Comparison of ENCODE assay signal across 8 cellular contexts in genomic region chr6:79777713-79778579, GRCh38.
A peak's percentile ranks its signal among the peaks of the same experiment; 100 is the strongest.
DNase-seq lines count a peak whose midpoint lies in the region; ATAC-seq and TF ChIP-seq lines count a peak whose summit lies in the region.

No MANE protein-coding gene starts in this region.

- peak overlapping the region; percentile 30 for H3K4me3 ChIP-seq in HL-60 (replicated peaks; ENCODE audit: insufficient read depth, low read length)
- H3K4me3 ChIP-seq in neuron (ENCODE audit: low read length), result peak overlapping the region; percentile 21

- ATAC-seq in foreskin keratinocyte, result peak; percentile 86
- ATAC-seq in stimulated activated naive CD8-positive, alpha-beta T cell treated with anti-CD3 and anti-CD28 coated beads, Interleukin-15, amount 100 ng/mL, for 72 hours, result peak; percentile 70

- H3K9me3 ChIP-seq in neuron (ENCODE audit: low read length), result no peaks in the 10 kb centered on the region

- in situ Hi-C loops in Caki2 (cut with HindIII; ENCODE audit: low pct_unique_long_range_greater_than_20kb, low sequenced_read_pairs), result no loop called here

- DNase-seq in Caki2 (ENCODE audit: low read depth) (peak; percentile 66), GM20000 (ENCODE audit: low spot score) (peak; percentile 91), HL-60 (ENCODE audit: low read depth in 1 of 2, low spot score in 1 of 2) (peak; percentile 28 to 64), RPMI8226 (peak; percentile 72), foreskin keratinocyte (peak; percentile 22 to 45)
- DNase-seq in activated effector memory CD4-positive, alpha-beta T cell treated with Interleukin-2 at 50 U/mL for 16 hours, result peak; percentile 71
- DNase-seq in stimulated activated naive CD8-positive, alpha-beta T cell treated with anti-CD3 and anti-CD28 coated beads, Interleukin-15, amount 100 ng/mL, for 72 hours, result peak; percentile 87 to 90

- TF ChIP-seq CTCF in GM20000 (IDR thresholded peaks at IDR 0.05; ENCODE audit: extremely low read depth, missing control alignments) (peak; percentile 98), HL-60 (IDR thresholded peaks at IDR 0.05; ENCODE audit: insufficient read depth, low read length) (peak; percentile 88), foreskin keratinocyte (conservative IDR thresholded peaks at IDR 0.05) (peak; percentile 98)

- peaks cover 20% of the 10 kb centered on the region for H3K4me1 Mint-ChIP-seq in stimulated activated naive CD8-positive, alpha-beta T cell treated with anti-CD3 and anti-CD28 coated beads, Interleukin-15, amount 100 ng/mL, for 72 hours

- no peaks in the 10 kb centered on the region for H3K9me3 Mint-ChIP-seq in stimulated activated naive CD8-positive, alpha-beta T cell treated with anti-CD3 and anti-CD28 coated beads, Interleukin-15, amount 100 ng/mL, for 72 hours

- H3K4me1 ChIP-seq in foreskin keratinocyte (no peaks in the 10 kb centered on the region), neuron (ENCODE audit: insufficient read depth, low read length) (no peaks in the 10 kb centered on the region)

- H3K27ac ChIP-seq in HL-60 (replicated peaks), result no peak overlapping the region
- peak overlapping the region; percentile 5 for H3K27ac ChIP-seq in foreskin keratinocyte

- H3K27me3 ChIP-seq in HL-60 (ENCODE audit: insufficient read depth, poor library complexity, severe bottlenecking) (no peaks in the 10 kb centered on the region), foreskin keratinocyte (no peaks in the 10 kb centered on the region), neuron (ENCODE audit: insufficient read depth, low read length) (peaks cover 19% of the 10 kb centered on the region)

- peak overlapping the region; percentile 61 to 89 for H3K27ac Mint-ChIP-seq in stimulated activated naive CD8-positive, alpha-beta T cell treated with anti-CD3 and anti-CD28 coated beads, Interleukin-15, amount 100 ng/mL, for 72 hours

- peak overlapping the region; percentile 9 for H2AFZ ChIP-seq in neuron (ENCODE audit: low read depth, low read length)

- H3K4me3 Mint-ChIP-seq in stimulated activated naive CD8-positive, alpha-beta T cell treated with anti-CD3 and anti-CD28 coated beads, Interleukin-15, amount 100 ng/mL, for 72 hours, result peak overlapping the region; percentile 81 to 83

- H3K27me3 Mint-ChIP-seq in stimulated activated naive CD8-positive, alpha-beta T cell treated with anti-CD3 and anti-CD28 coated beads, Interleukin-15, amount 100 ng/mL, for 72 hours, result no peaks in the 10 kb centered on the region

- H3K36me3 ChIP-seq in neuron (ENCODE audit: insufficient read depth, low read length), result no peaks in the 10 kb centered on the region

Comparison
In these comparisons a context has a peak if more than half of its experiments do, and no peak if none do; other contexts are left out.
1. DNase-seq: peak in every context shown above with its lines; median percentile 91 in GM20000; 88 in stimulated activated naive CD8-positive, alpha-beta T cell treated with anti-CD3 and anti-CD28 coated beads, Interleukin-15, amount 100 ng/mL, for 72 hours; 72 in RPMI8226; 71 in activated effector memory CD4-positive, alpha-beta T cell treated with Interleukin-2 at 50 U/mL for 16 hours; 66 in Caki2; 46 in HL-60; 34 in foreskin keratinocyte.